18 cellular contexts compared by ENCODE assay signal in the genomic region with DNA sequence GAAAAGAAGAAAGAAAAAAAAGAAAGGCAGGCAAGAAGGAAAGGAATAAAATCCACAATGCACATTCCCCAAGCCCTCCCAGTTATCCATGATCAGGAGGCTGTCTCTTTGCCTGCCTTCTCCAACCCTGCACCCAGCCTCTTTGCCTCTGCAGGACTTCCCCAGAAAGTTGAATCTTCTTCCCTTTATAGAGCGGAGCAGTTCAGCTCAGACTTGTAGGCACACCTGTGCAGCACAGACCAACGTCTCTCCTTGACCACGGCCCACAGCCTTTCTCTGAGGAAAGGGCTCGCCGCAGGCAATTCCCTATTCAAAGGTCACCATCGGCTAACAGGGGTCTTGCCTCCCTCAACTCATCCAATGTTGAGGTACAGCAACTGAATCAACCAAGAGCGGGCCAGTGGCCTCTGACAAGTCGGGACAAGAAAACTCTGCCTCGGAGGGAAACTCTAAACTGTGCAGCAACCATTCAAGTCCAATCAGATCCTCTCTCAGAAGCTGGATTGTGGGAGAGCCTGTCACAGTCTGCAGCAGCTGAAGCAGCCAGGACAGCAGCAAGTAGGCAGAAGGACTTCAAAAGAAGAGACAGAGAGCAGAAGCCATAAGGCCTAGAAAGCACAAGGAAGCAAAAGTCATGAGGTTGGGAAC.
A peak's percentile ranks its signal among the peaks of the same experiment; 100 is the strongest.
DNase-seq lines count a peak whose midpoint lies in the region; ATAC-seq and TF ChIP-seq lines count a peak whose summit lies in the region.
"Had no signal": no experiment of that assay in that cellular context is flagged by ENCODE, and none has a peak within 500 bp of the region (broad histone marks: within the 10 kb centered on the region; RNA-seq: fewer than 3 reads in every experiment).

No MANE protein-coding gene starts in this region.

- H3K9me3 ChIP-seq in CD4-positive, alpha-beta memory T cell (ENCODE audit: control insufficient read depth in 1 of 2, low read length in 2 of 2), result no peaks in the 10 kb centered on the region
- no peaks in the 10 kb centered on the region for H3K9me3 ChIP-seq in IMR-90 (ENCODE audit: control insufficient read depth, insufficient read depth, low read length)
- H3K9me3 ChIP-seq in mammary epithelial cell (replicated peaks; ENCODE audit: insufficient read depth, low read length), result no peaks in the 10 kb centered on the region
- no peaks in the 10 kb centered on the region for H3K9me3 ChIP-seq in neural progenitor cell (ENCODE audit: low read depth)
- H3K9me3 ChIP-seq in PC-9 (ENCODE audit: insufficient read depth, low read depth), result no peaks in the 10 kb centered on the region
- H3K9me3 ChIP-seq: ascending aorta, esophagus squamous epithelium, thyroid gland had no signal

- peaks cover 0 to 3% (median 0%) of the 10 kb centered on the region in 8 donors for H3K9me3 Mint-ChIP-seq in CD4-positive, alpha-beta memory T cell
- H3K9me3 Mint-ChIP-seq in neural progenitor cell, result peaks cover 3% of the 10 kb centered on the region
- H3K9me3 Mint-ChIP-seq: nephron had no signal

- H3K27me3 Mint-ChIP-seq in CD4-positive, alpha-beta memory T cell, result no peaks in the 10 kb centered on the region
- H3K27me3 Mint-ChIP-seq in neural progenitor cell (ENCODE audit: insufficient read depth, low read depth), result peaks cover 18% of the 10 kb centered on the region

- no peak overlapping the region for H3K14ac ChIP-seq in IMR-90 (replicated peaks; ENCODE audit: low read depth, low read length)

- H3K27ac Mint-ChIP-seq in CD4-positive, alpha-beta memory T cell, result peak overlapping the region in 4 of 7 donors; percentile 1 to 67 (median 39)
- peak overlapping the region; percentile 30 for H3K27ac Mint-ChIP-seq in neural progenitor cell
- H3K27ac Mint-ChIP-seq: nephron had no signal

- no peak for TF ChIP-seq POLR2A in IMR-90 (IDR thresholded peaks at IDR 0.05; ENCODE audit: low read depth, low read length)

- no peaks in the 10 kb centered on the region for H3K27me3 ChIP-seq in CD4-positive, alpha-beta memory T cell (ENCODE audit: insufficient read depth, low read length)
- no peaks in the 10 kb centered on the region for H3K27me3 ChIP-seq in IMR-90 (ENCODE audit: control insufficient read depth, insufficient read depth, low read length)
- H3K27me3 ChIP-seq in mammary epithelial cell (ENCODE audit: insufficient read depth, low read length), result no peaks in the 10 kb centered on the region
- H3K27me3 ChIP-seq in neural progenitor cell, result no peaks in the 10 kb centered on the region
- H3K27me3 ChIP-seq in PC-9 (ENCODE audit: insufficient read depth, low read depth), result no peaks in the 10 kb centered on the region
- H3K27me3 ChIP-seq: ascending aorta, esophagus squamous epithelium, thyroid gland had no signal

- H3F3A ChIP-seq in neural progenitor cell (ENCODE audit: low read depth) (no peaks in the 10 kb centered on the region), PC-9 (ENCODE audit: insufficient read depth, low read depth) (peaks cover 37% of the 10 kb centered on the region)

- H3K56ac ChIP-seq in IMR-90 (ENCODE audit: extremely low read depth, insufficient read depth, low read length), result no peak overlapping the region

- H3K9me1 ChIP-seq in IMR-90 (ENCODE audit: insufficient read depth, low read length), result peaks cover 10% of the 10 kb centered on the region; the same call in 1 of the 2 replicates

- in situ Hi-C loops in IMR-90 (cut with MboI; ENCODE audit: low sequenced_read_pairs), result no loop called here
- in situ Hi-C loops in mammary epithelial cell (cut with MboI; ENCODE audit: low sequenced_read_pairs in 2 of 2), result loop anchor here in 1 of 2 donors (10.0 kb wide), 1 partner anchor 502 kb away; no protein-coding TSS in a partner anchor

- H4K5ac ChIP-seq in IMR-90 (ENCODE audit: low read depth, low read length), result no peak overlapping the region

- no peaks in the 10 kb centered on the region for H3K79me1 ChIP-seq in IMR-90 (ENCODE audit: low read depth in 1 of 2, low read length in 2 of 2)

- H3K9me2 ChIP-seq in PC-9 (ENCODE audit: insufficient read depth), result no peaks in the 10 kb centered on the region

- POLR2A ChIA-PET in CD4-positive, alpha-beta memory T cell (lab: Charles Lee; ENCODE audit: partially characterized antibody), result interaction anchor here (1.0 to 1.9 kb wide), 4 partner anchors 10 to 55 kb away, joined by 3 to 5 read pairs (median 4); no protein-coding TSS in a partner anchor
- POLR2A ChIA-PET in IMR-90 (lab: Charles Lee; ENCODE audit: unreplicated experiment) (no interaction called here), PC-9 (lab: Charles Lee; ENCODE audit: unreplicated experiment) (no interaction called here)

- H3K79me2 ChIP-seq in mammary epithelial cell (ENCODE audit: insufficient read depth, low read length), result no peaks in the 10 kb centered on the region
- H3K79me2 ChIP-seq in neural progenitor cell (ENCODE audit: low read depth), result no peaks in the 10 kb centered on the region
- H3K79me2 ChIP-seq in PC-9 (ENCODE audit: low read depth), result no peaks in the 10 kb centered on the region

- H3K27ac ChIP-seq in CD4-positive, alpha-beta memory T cell (ENCODE audit: low read depth, low read length), result no peak overlapping the region
- H3K27ac ChIP-seq in IMR-90 (ENCODE audit: insufficient read depth, low read length), result no peak overlapping the region
- H3K27ac ChIP-seq in mammary epithelial cell (ENCODE audit: insufficient read depth, low read depth, low read length), result peak overlapping the region; percentile 39
- no peak overlapping the region for H3K27ac ChIP-seq in neural progenitor cell
- H3K27ac ChIP-seq in PC-9, result no peak overlapping the region
- H3K27ac ChIP-seq: ascending aorta, esophagus squamous epithelium, thyroid gland had no signal

- peak overlapping the region; percentile 12; the same call in 1 of the 2 replicates for H2AK5ac ChIP-seq in IMR-90 (ENCODE audit: low read depth, low read length)

- no peak overlapping the region for H2AK9ac ChIP-seq in IMR-90 (replicated peaks; ENCODE audit: low read depth, low read length, poor library complexity)

- peak overlapping the region in 1 of 2 experiments; percentile 12; a peak in 1 of 4 replicates for H4K8ac ChIP-seq in IMR-90 (ENCODE audit: low read depth in 2 of 2, low read length in 2 of 2)

- no peak overlapping the region; the same call in 1 of the 2 replicates for H2BK120ac ChIP-seq in IMR-90 (ENCODE audit: low read depth, low read length)

- intact Hi-C loops in CD4-positive, alpha-beta memory T cell (cut with micrococcal nuclease), result no loop called here
- intact Hi-C loops in IMR-90 (cut with micrococcal nuclease) (no loop called here), mammary epithelial cell (cut with micrococcal nuclease) (loop anchor here (10.0 kb wide), 1 partner anchor 908 kb away; no protein-coding TSS in a partner anchor), PC-9 (cut with micrococcal nuclease; ENCODE audit: unreplicated experiment) (no loop called here)

- CTCF ChIA-PET in CD4-positive, alpha-beta memory T cell (lab: Charles Lee; ENCODE audit: partially characterized antibody), result interaction anchor here (0.7 to 1.2 kb wide), 3 partner anchors 10 to 37 kb away, joined by 3 to 7 read pairs (median 3); no protein-coding TSS in a partner anchor
- CTCF ChIA-PET in IMR-90 (lab: Yijun Ruan, JAX), result interaction anchor here (0.6 kb wide), 1 partner anchor 1468 kb away, joined by 3 read pairs; no protein-coding TSS in a partner anchor
- CTCF ChIA-PET in mammary epithelial cell (lab: Charles Lee; ENCODE audit: low non-redundant PET), result interaction anchor here (0.5 kb wide), 1 partner anchor 532 kb away, joined by 4 read pairs; no protein-coding TSS in a partner anchor
- CTCF ChIA-PET in PC-9 (lab: Charles Lee), result interaction anchor here (0.6 kb wide), 1 partner anchor 14 kb away, joined by 3 read pairs; no protein-coding TSS in a partner anchor

- H3K4me2 ChIP-seq in IMR-90 (ENCODE audit: low read depth, low read length), result no peak overlapping the region
- H3K4me2 ChIP-seq in mammary epithelial cell (ENCODE audit: insufficient read depth, low read depth, low read length), result peak overlapping the region; percentile 57
- H3K4me2 ChIP-seq in neural progenitor cell, result no peak overlapping the region
- H3K4me2 ChIP-seq in PC-9, result no peak overlapping the region

- no peak overlapping the region for H3K18ac ChIP-seq in IMR-90 (ENCODE audit: low read depth, low read length)

- WGBS in IMR-90 (ENCODE audit: extremely low coverage in 2 of 2, insufficient read length in 1 of 2), 2 experiments, result 100% methylated on average over 2 of the region's 9 CpGs; no CpG with 5 or more reads in 1 of the 2 experiments
- WGBS in mammary epithelial cell (ENCODE audit: low coverage, missing lambda C conversion rate), result 84% methylated on average over 5 of the region's 9 CpGs

- H3K36me3 Mint-ChIP-seq in CD4-positive, alpha-beta memory T cell, result no peaks in the 10 kb centered on the region
- H3K36me3 Mint-ChIP-seq in neural progenitor cell, result peaks cover 2% of the 10 kb centered on the region

- H4K20me1 ChIP-seq in IMR-90 (ENCODE audit: insufficient read depth, low read length) (no peaks in the 10 kb centered on the region), mammary epithelial cell (ENCODE audit: insufficient read depth, low read length) (no peaks in the 10 kb centered on the region), neural progenitor cell (ENCODE audit: low read depth) (no peaks in the 10 kb centered on the region), PC-9 (ENCODE audit: insufficient read depth) (no peaks in the 10 kb centered on the region)

- no peak for TF ChIP-seq CTCF in IMR-90 (conservative IDR thresholded peaks at IDR 0.05; ENCODE audit: low read depth, low read length)
- TF ChIP-seq CTCF in mammary epithelial cell (conservative IDR thresholded peaks at IDR 0.05 in 1 of 2, IDR thresholded peaks at IDR 0.05 in 1 of 2; ENCODE audit: extremely low read depth in 1 of 2, insufficient read depth in 1 of 2, low read depth in 1 of 2, low read length in 2 of 2), result no peak
- no peak for TF ChIP-seq CTCF in neural progenitor cell (IDR thresholded peaks at IDR 0.05)
- no peak for TF ChIP-seq CTCF in PC-9 (conservative IDR thresholded peaks at IDR 0.05)

- H3K23ac ChIP-seq in IMR-90 (ENCODE audit: low read depth, low read length), result no peak overlapping the region

- no peak overlapping the region for H3K4ac ChIP-seq in IMR-90 (ENCODE audit: low read depth, low read length)

- H4K91ac ChIP-seq in IMR-90 (ENCODE audit: insufficient read depth, low read depth, low read length), result no peak overlapping the region

- no peak overlapping the region for H3K9ac ChIP-seq in IMR-90 (ENCODE audit: low read depth, low read length)
- no peak overlapping the region for H3K9ac ChIP-seq in mammary epithelial cell (ENCODE audit: insufficient read depth, low read length)
- H3K9ac ChIP-seq in neural progenitor cell, result no peak overlapping the region

- no peak overlapping the region for H2BK5ac ChIP-seq in IMR-90 (ENCODE audit: low read depth, low read length, poor library complexity, severe bottlenecking)

- H3K4me3 ChIP-seq in CD4-positive, alpha-beta memory T cell (ENCODE audit: low read length in 2 of 2), result no peak overlapping the region
- H3K4me3 ChIP-seq in IMR-90 (ENCODE audit: insufficient read depth, low read depth, low read length) (no peak overlapping the region), mammary epithelial cell (replicated peaks in 1 of 3; ENCODE audit: insufficient read depth in 1 of 3, low read depth in 2 of 3, low read length in 3 of 3) (no peak overlapping the region), neural progenitor cell (no peak overlapping the region), PC-9 (no peak overlapping the region)
- H3K4me3 ChIP-seq: ascending aorta, esophagus squamous epithelium, thyroid gland had no signal

- BruUV-seq in IMR-90 (replicated peaks; lab: Mats Ljungman, UMichigan), result no TSS peak
- BruUV-seq in mammary epithelial cell (replicated peaks; lab: Mats Ljungman, UMichigan), result no TSS peak
- BruUV-seq in PC-9 (replicated peaks; lab: Mats Ljungman, UMichigan), result no TSS peak

- H3K36me3 ChIP-seq in CD4-positive, alpha-beta memory T cell (ENCODE audit: insufficient read depth, low read length), result no peaks in the 10 kb centered on the region
- H3K36me3 ChIP-seq in IMR-90 (ENCODE audit: control insufficient read depth, insufficient read depth, low read length), result no peaks in the 10 kb centered on the region
- no peaks in the 10 kb centered on the region for H3K36me3 ChIP-seq in mammary epithelial cell (ENCODE audit: insufficient read depth, low read length)
- no peaks in the 10 kb centered on the region for H3K36me3 ChIP-seq in neural progenitor cell
- H3K36me3 ChIP-seq in PC-9 (ENCODE audit: low read depth), result no peaks in the 10 kb centered on the region
- H3K36me3 ChIP-seq: ascending aorta, esophagus squamous epithelium, thyroid gland had no signal

- DNase-seq in CD4-positive, alpha-beta memory T cell, result no peak
- no peak for DNase-seq in IMR-90
- peak; percentile 83 for DNase-seq in mammary epithelial cell
- DNase-seq in neural progenitor cell (ENCODE audit: low spot score), result no peak
- no peak for DNase-seq in Ammon's horn (ENCODE audit: low spot score)
- DNase-seq in PC-9, result no peak
- DNase-seq: activated naive CD4-positive, alpha-beta T cell treated with anti-CD3 and anti-CD28 coated beads, Interleukin-2, amount 50 U/mL, for 16 hours; Calu3; cerebellar nuclear complex; EL; esophagus squamous epithelium; left cardiac atrium; NCI-H1417 treated with DMSO at 0.1 percent for 48 hours; NCI-H526; thyroid gland had no signal

- H3K4me1 ChIP-seq in CD4-positive, alpha-beta memory T cell (ENCODE audit: insufficient read depth, low read length), result peaks cover 41% of the 10 kb centered on the region
- peaks cover 10% of the 10 kb centered on the region for H3K4me1 ChIP-seq in IMR-90 (ENCODE audit: control insufficient read depth, insufficient read depth, low read length)
- H3K4me1 ChIP-seq in mammary epithelial cell (ENCODE audit: insufficient read depth, low read length), result peaks cover 32% of the 10 kb centered on the region
- no peaks in the 10 kb centered on the region for H3K4me1 ChIP-seq in neural progenitor cell
- H3K4me1 ChIP-seq in PC-9 (replicated peaks; ENCODE audit: insufficient read depth), result peaks cover 46% of the 10 kb centered on the region
- H3K4me1 ChIP-seq: ascending aorta, thyroid gland had no signal

- TF ChIP-seq RAD21 in IMR-90 (IDR thresholded peaks at IDR 0.05; ENCODE audit: low read length), result no peak

- ATAC-seq in IMR-90 (ENCODE audit: low read depth) (no peak), GM21528 (IDR thresholded peaks at IDR 0.05; ENCODE audit: low FRiP score, unreplicated experiment) (no peak)
- ATAC-seq: left cardiac atrium had no signal

- H3K4me1 Mint-ChIP-seq in CD4-positive, alpha-beta memory T cell, result peaks cover 14 to 30% (median 21%) of the 10 kb centered on the region in 4 donors
- peaks cover 43% of the 10 kb centered on the region for H3K4me1 Mint-ChIP-seq in neural progenitor cell

- no peak overlapping the region for H2BK15ac ChIP-seq in IMR-90 (ENCODE audit: low read depth, low read length)

- H2BK20ac ChIP-seq in IMR-90 (ENCODE audit: low read depth, low read length), result no peak overlapping the region

- peak overlapping the region in 7 of 8 donors; percentile 29 to 73 (median 64) for H3K4me3 Mint-ChIP-seq in CD4-positive, alpha-beta memory T cell
- no peak overlapping the region for H3K4me3 Mint-ChIP-seq in neural progenitor cell
- H3K4me3 Mint-ChIP-seq: nephron had no signal

- dilution Hi-C loops in IMR-90 (cut with HindIII; ENCODE audit: low sequenced_read_pairs, unreplicated experiment) (no loop called here), mammary epithelial cell (cut with HindIII; ENCODE audit: low sequenced_read_pairs) (no loop called here)

- H2AFZ ChIP-seq in IMR-90 (replicated peaks; ENCODE audit: low read length, poor library complexity) (peak overlapping the region; percentile 35), mammary epithelial cell (ENCODE audit: low read depth, low read length) (peak overlapping the region; percentile 85), neural progenitor cell (replicated peaks) (no peak overlapping the region), PC-9 (no peak overlapping the region)

Comparison
In these comparisons a context has a peak if more than half of its experiments do, and no peak if none do; other contexts are left out.
1. H2AFZ ChIP-seq: peak in IMR-90 (single experiment) and mammary epithelial cell (single experiment); none in neural progenitor cell (single experiment) and PC-9 (single experiment).